ENCODE assay signal across 10 cellular contexts in the genomic region with DNA sequence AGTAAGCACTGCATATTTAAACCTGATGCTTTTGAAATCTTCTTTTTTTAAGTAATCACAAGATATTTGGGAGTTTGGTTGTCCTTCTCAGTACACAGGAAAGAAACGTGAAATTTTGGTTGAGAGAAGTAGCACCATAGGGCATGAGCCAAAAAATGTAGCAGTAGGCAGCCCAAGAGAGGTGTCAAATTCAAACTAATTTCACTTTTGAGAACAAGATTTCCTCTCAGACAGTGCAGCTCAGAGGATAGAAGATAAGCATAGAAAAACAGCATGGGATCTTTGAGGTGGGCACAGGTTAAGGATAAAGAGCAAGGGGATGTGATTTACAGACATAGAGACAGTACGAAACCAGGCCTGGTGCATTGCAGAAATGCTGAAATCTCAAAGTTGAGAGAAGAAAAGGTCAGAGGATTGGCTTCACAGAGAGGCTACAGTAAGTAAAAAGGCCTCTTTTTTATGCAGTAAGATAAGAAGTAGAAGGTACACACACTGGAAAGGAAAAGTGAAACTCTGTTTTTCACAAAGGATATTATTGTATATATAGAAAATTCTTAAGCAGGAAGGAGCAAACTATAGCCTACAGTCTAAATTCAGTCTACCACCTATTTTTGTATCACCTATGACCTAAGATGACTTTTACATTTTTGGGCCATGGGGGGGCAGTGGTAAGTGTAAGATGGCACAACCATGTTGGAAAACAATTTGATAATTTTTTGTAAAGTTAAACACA.
DNase-seq lines count a peak whose midpoint lies in the region; ATAC-seq and TF ChIP-seq lines count a peak whose summit lies in the region.
"Had no signal": no experiment of that assay in that cellular context is flagged by ENCODE, and none has a peak within 500 bp of the region (broad histone marks: within the 10 kb centered on the region; RNA-seq: fewer than 3 reads in every experiment).

No MANE protein-coding gene starts in this region.

- no peak overlapping the region for H3K27ac ChIP-seq in lower lobe of right lung
- H3K27ac ChIP-seq: body of pancreas had no signal

- no peak for TF ChIP-seq POLR2A in GM18505 (IDR thresholded peaks at IDR 0.05; ENCODE audit: borderline replicate concordance, extremely low read depth, insufficient read depth, insufficient read length)

- peaks cover 6% of the 10 kb centered on the region in 2 donors for H3K4me1 Mint-ChIP-seq in effector memory CD8-positive, alpha-beta T cell (ENCODE audit: low read depth in 2 of 2)

- no peaks in the 10 kb centered on the region for H3K27me3 ChIP-seq in lower lobe of right lung (ENCODE audit: low read depth)
- H3K27me3 ChIP-seq: body of pancreas had no signal

- peaks cover 14% of the 10 kb centered on the region for H3K36me3 ChIP-seq in lower lobe of right lung

- no peak for TF ChIP-seq CTCF in lower lobe of right lung (IDR thresholded peaks at IDR 0.05)

- no peaks in the 10 kb centered on the region for H3K36me3 Mint-ChIP-seq in effector memory CD8-positive, alpha-beta T cell (ENCODE audit: insufficient read depth)

- H3K9me3 ChIP-seq in lower lobe of right lung, result no peaks in the 10 kb centered on the region
- H3K9me3 ChIP-seq: body of pancreas had no signal

- H3K27me3 Mint-ChIP-seq in effector memory CD8-positive, alpha-beta T cell, result no peaks in the 10 kb centered on the region

- H3K27ac Mint-ChIP-seq in effector memory CD8-positive, alpha-beta T cell, result peak overlapping the region; percentile 47 to 78

- H3K4me3 Mint-ChIP-seq in effector memory CD8-positive, alpha-beta T cell, result no peak overlapping the region

- H3K9me3 Mint-ChIP-seq in effector memory CD8-positive, alpha-beta T cell, result no peaks in the 10 kb centered on the region

- no peak overlapping the region for H3K4me3 ChIP-seq in lower lobe of right lung
- H3K4me3 ChIP-seq: body of pancreas had no signal

- ATAC-seq in GM18505 (IDR thresholded peaks at IDR 0.05; ENCODE audit: unreplicated experiment) (peak; percentile 74), GM21360 (IDR thresholded peaks at IDR 0.05; ENCODE audit: unreplicated experiment) (peak; percentile 75), HG03108 (IDR thresholded peaks at IDR 0.05; ENCODE audit: unreplicated experiment) (peak; percentile 76), lower lobe of right lung (no peak)
- peak; percentile 26 for ATAC-seq in effector memory CD8-positive, alpha-beta T cell (replicated peaks)
- ATAC-seq: body of pancreas had no signal

- DNase-seq in effector memory CD8-positive, alpha-beta T cell, result no peak
- DNase-seq in lower lobe of right lung, result no peak
- no peak for DNase-seq in midbrain (lab: John Stamatoyannopoulos, UW)
- no peak for DNase-seq in inferior parietal cortex (ENCODE audit: extremely low spot score)
- no peak for DNase-seq in stimulated activated CD4-positive, alpha-beta T cell treated with anti-CD3 and anti-CD28 coated beads, Interleukin-1b, Interleukin-23, amount 100 ng/mL, for 48 hours
- DNase-seq: body of pancreas, NCI-H446 treated with DMSO at 0.1 percent for 48 hours had no signal

- no peaks in the 10 kb centered on the region for H3K4me1 ChIP-seq in lower lobe of right lung
- H3K4me1 ChIP-seq: body of pancreas had no signal

- intact Hi-C loops in lower lobe of right lung (cut with DNase I), result no loop called here

Comparison
In these comparisons a context has a peak if more than half of its experiments do, and no peak if none do; other contexts are left out.
1. ATAC-seq: peak in GM18505 (single experiment), GM21360 (single experiment), HG03108 (single experiment) and effector memory CD8-positive, alpha-beta T cell (single experiment); none in lower lobe of right lung (0 of 2).